In the genomic region with DNA sequence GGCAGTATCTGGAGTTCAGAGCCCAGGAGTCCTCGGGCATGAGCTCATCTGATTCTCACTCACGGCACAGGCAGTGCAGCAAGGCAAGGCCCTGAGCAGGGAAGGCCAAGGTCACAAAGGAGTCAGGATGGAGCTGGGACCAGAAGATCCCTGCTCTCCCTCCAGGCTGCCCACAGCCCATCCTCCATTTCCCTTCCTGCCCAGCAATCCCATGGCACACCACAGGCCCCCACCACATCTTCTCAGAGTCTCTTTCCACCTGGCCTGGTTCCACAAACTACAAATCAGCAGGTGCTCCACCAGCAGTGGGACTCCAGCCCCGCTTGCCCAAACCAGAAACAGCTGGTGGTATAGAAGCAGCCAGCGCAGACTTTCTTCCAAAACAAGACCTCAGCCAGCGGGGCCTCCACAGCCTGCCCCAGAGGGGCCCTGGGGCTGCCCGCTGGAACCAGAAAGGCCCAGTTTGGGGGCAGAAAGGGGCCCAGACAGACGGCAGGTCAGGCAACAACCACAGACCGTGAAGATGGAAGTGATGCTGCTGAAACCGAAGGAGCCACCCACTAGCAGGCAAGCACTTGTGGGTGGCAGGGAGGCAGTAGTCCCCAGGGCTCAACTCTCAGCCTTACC, we compare ENCODE assay signal across 8 cellular contexts. TPM values are rescaled to one million over a fixed set of nuclear protein-coding genes. Genes with fewer than 3 reads are reported as not detected.
DNase-seq lines count a peak whose midpoint lies in the region; ATAC-seq and TF ChIP-seq lines count a peak whose summit lies in the region.

No MANE protein-coding gene starts in this region.

- no peaks in the 10 kb centered on the region for H3K27me3 ChIP-seq in foreskin keratinocyte

- ATAC-seq in GM19397 (IDR thresholded peaks at IDR 0.05; ENCODE audit: unreplicated experiment) = peak; percentile 67
- peak; percentile 66 for ATAC-seq in HG03457 (IDR thresholded peaks at IDR 0.05; ENCODE audit: unreplicated experiment)
- ATAC-seq in central memory CD8-positive, alpha-beta T cell (replicated peaks; ENCODE audit: extremely low read depth, poor library complexity, severe bottlenecking) = peak; percentile 68
- no peak for ATAC-seq in omental fat pad (ENCODE audit: low FRiP score)
- no peak for ATAC-seq in foreskin keratinocyte

- no peak overlapping the region for H3K27ac ChIP-seq in foreskin keratinocyte

- peak overlapping the region; percentile 39 for H3K4me3 Mint-ChIP-seq in central memory CD8-positive, alpha-beta T cell

- peak overlapping the region; percentile 81 for H3K27ac Mint-ChIP-seq in central memory CD8-positive, alpha-beta T cell (ENCODE audit: low read depth)

- TF ChIP-seq CTCF in omental fat pad (IDR thresholded peaks at IDR 0.05) (no peak), foreskin keratinocyte (conservative IDR thresholded peaks at IDR 0.05) (no peak)

- peaks cover 73% of the 10 kb centered on the region for H3K4me1 Mint-ChIP-seq in central memory CD8-positive, alpha-beta T cell

- peaks cover 24% of the 10 kb centered on the region for H3K36me3 Mint-ChIP-seq in central memory CD8-positive, alpha-beta T cell (ENCODE audit: insufficient read depth)

- no peaks in the 10 kb centered on the region for H3K27me3 Mint-ChIP-seq in central memory CD8-positive, alpha-beta T cell

- DNase-seq in DMS79 treated with DMSO at 0.1 percent for 48 hours (lab: John Stamatoyannopoulos, UW) (peak; percentile 22), omental fat pad (ENCODE audit: low spot score) (no peak), foreskin keratinocyte (no peak), NCI-H69 (lab: John Stamatoyannopoulos, UW) (no peak)
- DNase-seq in central memory CD8-positive, alpha-beta T cell (ENCODE audit: low spot score in 2 of 2) = no peak
- DNase-seq in stimulated activated CD4-positive, alpha-beta T cell treated with anti-CD3 and anti-CD28 coated beads, Interleukin-12 subunit alpha, Interleukin-12 subunit beta, amount 100 ng/mL, for 24 hours (ENCODE audit: low read depth in 2 of 2) = peak; percentile 19 to 40

- no peaks in the 10 kb centered on the region for H3K9me3 Mint-ChIP-seq in central memory CD8-positive, alpha-beta T cell

- H3K4me1 ChIP-seq in foreskin keratinocyte = no peaks in the 10 kb centered on the region

RNA-seq across cellular contexts. Expression of a gene that starts 12.2 kb away (rescaled TPM):
- 100 to 1,000 TPM in 3 of 4 donors, 10 to 100 TPM in 1; 96.7 to 189 (median 149) TPM for total RNA-seq in omental fat pad
- total RNA-seq in foreskin keratinocyte = 128 and 133 TPM in 2 replicates
- polyA plus RNA-seq in foreskin keratinocyte = 96.5 and 98.1 TPM in 2 replicates

RNA-seq across cellular contexts. Expression of a gene that starts 48.3 kb away (rescaled TPM):
- total RNA-seq in omental fat pad (over 10,000 TPM in 1 of 4 donors, 1,000 to 10,000 TPM in 3; 5,296 to 11,485 (median 6,898) TPM), foreskin keratinocyte (6.9 and 13.2 TPM in 2 replicates)
- 12.7 and 26.6 TPM in 2 replicates for polyA plus RNA-seq in foreskin keratinocyte

Comparison
In these comparisons a context has a peak if more than half of its experiments do, and no peak if none do; other contexts are left out.
1. DNase-seq: peak in DMS79 treated with DMSO at 0.1 percent for 48 hours (single experiment) and stimulated activated CD4-positive, alpha-beta T cell treated with anti-CD3 and anti-CD28 coated beads, Interleukin-12 subunit alpha, Interleukin-12 subunit beta, amount 100 ng/mL, for 24 hours (2 of 2); none in central memory CD8-positive, alpha-beta T cell (0 of 2), omental fat pad (single experiment), foreskin keratinocyte (0 of 2) and NCI-H69 (single experiment).
2. ATAC-seq: peak in GM19397 (single experiment), HG03457 (single experiment) and central memory CD8-positive, alpha-beta T cell (single experiment); none in omental fat pad (single experiment) and foreskin keratinocyte (single experiment).
3. RNA of a gene that starts 48.3 kb away (total RNA-seq): 5,296 to 11,485 TPM in omental fat pad; 6.9 to 13.2 TPM in foreskin keratinocyte; every median in the first group is over 100 times any median in the second.